11 cellular contexts compared by ENCODE assay signal in the genomic region with DNA sequence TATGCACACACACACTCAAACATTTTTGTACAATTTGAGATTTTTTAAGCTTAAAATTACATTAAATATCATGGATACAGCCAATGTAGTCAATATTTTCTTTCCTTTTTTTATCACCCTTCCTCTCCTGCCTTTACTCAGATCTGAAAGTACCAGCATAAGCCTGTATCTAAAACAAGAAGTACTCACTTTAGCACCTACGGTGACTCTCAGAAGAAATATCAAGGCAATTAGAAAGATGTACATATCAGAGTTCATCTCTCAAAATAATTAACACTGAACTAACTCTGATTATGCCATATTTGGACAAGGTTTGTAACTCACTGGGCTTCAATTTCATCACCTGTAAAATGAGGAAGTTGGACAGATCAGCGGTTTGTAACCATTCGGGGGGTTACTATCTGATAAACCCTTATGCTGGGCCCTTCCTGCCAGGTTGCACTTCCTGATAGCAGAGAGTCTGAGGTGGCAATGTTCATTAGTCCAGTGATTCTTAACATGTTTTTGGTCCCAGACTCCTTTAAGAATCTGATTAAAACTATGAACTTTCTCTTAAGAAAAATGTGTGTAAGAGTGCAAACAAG. TPM values are rescaled to one million over a fixed set of nuclear protein-coding genes. Genes with fewer than 3 reads are reported as not detected.
DNase-seq lines count a peak whose midpoint lies in the region; ATAC-seq, FAIRE-seq and TF ChIP-seq lines count a peak whose summit lies in the region.
"Had no signal": no experiment of that assay in that cellular context is flagged by ENCODE, and none has a peak within 500 bp of the region (broad histone marks: within the 10 kb centered on the region; RNA-seq: fewer than 3 reads in every experiment).

No MANE protein-coding gene starts in this region.

- no peaks in the 10 kb centered on the region for H3K36me3 Mint-ChIP-seq in Calu3 (ENCODE audit: insufficient read depth, unreplicated experiment)
- no peaks in the 10 kb centered on the region for H3K36me3 Mint-ChIP-seq in Caco-2 (ENCODE audit: insufficient read depth, unreplicated experiment)

- DNase-seq in K562 (ENCODE audit: extremely low read depth in 1 of 4, low spot score in 3 of 4) (peak in 1 of 4 experiments; percentile 10), Calu3 (no peak), Caco-2 (no peak), frontal cortex (ENCODE audit: low spot score in 2 of 2) (no peak)
- no peak for DNase-seq in stimulated activated CD8-positive, alpha-beta memory T cell treated with anti-CD3 and anti-CD28 coated beads, Interleukin-4, amount 100 ng/mL, for 48 hours
- DNase-seq: activated CD8-positive, alpha-beta memory T cell treated with anti-CD3 and anti-CD28 coated beads for 24 hours had no signal

- in situ Hi-C loops in K562 (cut with MboI), result no loop called here

- no peak overlapping the region for H2AFZ ChIP-seq in K562 (ENCODE audit: low read depth, low read length)

- CTCF ChIA-PET in K562 (lab: Yijun Ruan, JAX; ENCODE audit: low intra/inter-chr PET ratio), result no interaction called here
- CTCF ChIA-PET in Calu3 (lab: Charles Lee), result no interaction called here
- CTCF ChIA-PET in Caco-2 (lab: Charles Lee), result no interaction called here

- H3K27me3 ChIP-seq in K562 (ENCODE audit: control insufficient read depth in 2 of 2, insufficient read depth in 2 of 2, low read length in 2 of 2) (no peaks in the 10 kb centered on the region), Caco-2 (replicated peaks; ENCODE audit: control insufficient read depth, insufficient read depth, low read length) (no peaks in the 10 kb centered on the region)

- POLR2A ChIA-PET in K562 (lab: Yijun Ruan, JAX) (no interaction called here), Caco-2 (lab: Charles Lee) (no interaction called here)

- H3K4me3 ChIP-seq in K562, result no peak overlapping the region
- H3K4me3 ChIP-seq in Caco-2 (ENCODE audit: low read depth, low read length), result no peak overlapping the region

- H3K4me2 ChIP-seq in K562 (ENCODE audit: insufficient read depth, low read length), result no peak overlapping the region

- FAIRE-seq in K562 (lab: Jason Lieb, UNC) (no peak), frontal cortex (lab: Jason Lieb, UNC) (no peak)

- H3K4me3 Mint-ChIP-seq in Calu3 (ENCODE audit: low read depth, unreplicated experiment), result no peak overlapping the region
- no peak overlapping the region for H3K4me3 Mint-ChIP-seq in Caco-2 (ENCODE audit: unreplicated experiment)

- H3K9me3 Mint-ChIP-seq in Calu3 (ENCODE audit: low read depth, unreplicated experiment), result peaks cover 2% of the 10 kb centered on the region
- no peaks in the 10 kb centered on the region for H3K9me3 Mint-ChIP-seq in Caco-2 (ENCODE audit: unreplicated experiment)

- H3K27ac Mint-ChIP-seq in Calu3 (ENCODE audit: unreplicated experiment) (no peak overlapping the region), Caco-2 (ENCODE audit: unreplicated experiment) (no peak overlapping the region)

- H3K27me3 Mint-ChIP-seq in Calu3 (ENCODE audit: unreplicated experiment) (no peaks in the 10 kb centered on the region), Caco-2 (ENCODE audit: insufficient read depth, unreplicated experiment) (no peaks in the 10 kb centered on the region)

- peak; percentile 94 for ATAC-seq in GM18499 (IDR thresholded peaks at IDR 0.05; ENCODE audit: insufficient read depth, unreplicated experiment)
- ATAC-seq in GM21528 (IDR thresholded peaks at IDR 0.05; ENCODE audit: low FRiP score, unreplicated experiment), result peak; percentile 94
- peak; percentile 86 for ATAC-seq in HG03575 (IDR thresholded peaks at IDR 0.05; ENCODE audit: extremely low read depth, insufficient number of reproducible peaks, low FRiP score, unreplicated experiment)
- no peak for ATAC-seq in K562
- ATAC-seq: HCT116 had no signal

- no peak overlapping the region for H3K9ac ChIP-seq in K562 (ENCODE audit: insufficient read depth in 1 of 2, low read depth in 2 of 2, low read length in 2 of 2)

- TF ChIP-seq POLR2A in K562 (conservative IDR thresholded peaks at IDR 0.05), result no peak

- TF ChIP-seq RAD21 in K562 (CRISPR knock-in tag; conservative IDR thresholded peaks at IDR 0.05 in 1 of 2, IDR thresholded peaks at IDR 0.05 in 1 of 2), result no peak

- TF ChIP-seq CTCF in K562 (IDR thresholded peaks at IDR 0.05 in 2 of 3, conservative IDR thresholded peaks at IDR 0.05 in 1 of 3; ENCODE audit: insufficient read depth in 2 of 3, low read depth in 1 of 3, low read length in 3 of 3), result no peak
- no peak for TF ChIP-seq CTCF in Calu3 (IDR thresholded peaks at IDR 0.05; ENCODE audit: unreplicated experiment)
- TF ChIP-seq CTCF in Caco-2 (IDR thresholded peaks at IDR 0.05; ENCODE audit: insufficient read depth in 1 of 2, low read depth in 1 of 2, low read length in 1 of 2, severe bottlenecking in 1 of 2, unreplicated experiment in 1 of 2), result no peak

- TF ChIP-seq EP300 in K562 (IDR thresholded peaks at IDR 0.05; ENCODE audit: low read length), result no peak

- H4K20me1 ChIP-seq in K562 (replicated peaks; ENCODE audit: control insufficient read depth, insufficient read depth, low read length), result no peaks in the 10 kb centered on the region

- no peaks in the 10 kb centered on the region for H3K79me2 ChIP-seq in K562 (ENCODE audit: control insufficient read depth, insufficient read depth, low read length)

- intact Hi-C loops in K562 (cut with micrococcal nuclease), result no loop called here
- intact Hi-C loops in Calu3 (cut with micrococcal nuclease; ENCODE audit: unreplicated experiment), result no loop called here
- intact Hi-C loops in Caco-2 (cut with micrococcal nuclease; ENCODE audit: unreplicated experiment), result no loop called here

- 0% methylated on average over 3 of the region's 3 CpGs for WGBS in K562 (ENCODE audit: insufficient coverage, low coverage, missing lambda C conversion rate)

- no peaks in the 10 kb centered on the region for H3K9me1 ChIP-seq in K562 (ENCODE audit: control insufficient read depth, insufficient read depth, low read length)

- BruUV-seq in K562 (replicated peaks; lab: Mats Ljungman, UMichigan) (no TSS peak), Calu3 (replicated peaks; lab: Mats Ljungman, UMichigan) (no TSS peak), Caco-2 (replicated peaks; lab: Mats Ljungman, UMichigan) (no TSS peak)

- H3K4me1 ChIP-seq in K562 (replicated peaks in 1 of 2; ENCODE audit: control insufficient read depth in 2 of 2, insufficient read depth in 2 of 2, low read length in 2 of 2) (no peaks in the 10 kb centered on the region), Caco-2 (no peaks in the 10 kb centered on the region)

- H3K4me1 Mint-ChIP-seq in Calu3 (ENCODE audit: low read depth, unreplicated experiment) (no peaks in the 10 kb centered on the region), Caco-2 (ENCODE audit: low read depth, unreplicated experiment) (no peaks in the 10 kb centered on the region)

- no peaks in the 10 kb centered on the region for H3K9me3 ChIP-seq in K562 (replicated peaks; ENCODE audit: control insufficient read depth, insufficient read depth, low read depth, low read length)
- no peaks in the 10 kb centered on the region for H3K9me3 ChIP-seq in Caco-2

- no peak overlapping the region for H3K27ac ChIP-seq in K562 (ENCODE audit: extremely low read depth, low read depth, low read length)

- no peaks in the 10 kb centered on the region for H3K36me3 ChIP-seq in K562 (ENCODE audit: control insufficient read depth, insufficient read depth, low read length)
- H3K36me3 ChIP-seq in Caco-2 (ENCODE audit: control insufficient read depth, insufficient read depth, low read length), result no peaks in the 10 kb centered on the region

TF ChIP-seq in K562, 482 proteins besides CTCF, POLR2A, EP300 and RAD21 (continues in another document):
- TF ChIP-seq TCF7 (IDR thresholded peaks at IDR 0.05; ENCODE audit: borderline replicate concordance), result no peak
- no peak for TF ChIP-seq FOXA1 (IDR thresholded peaks at IDR 0.05; ENCODE audit: borderline replicate concordance)
- peak; percentile 42; the same call in 1 of the 2 replicates for TF ChIP-seq ARID1B (IDR thresholded peaks at IDR 0.05)
- TF ChIP-seq ETV6 (IDR thresholded peaks at IDR 0.05; ENCODE audit: borderline replicate concordance in 1 of 2, low read depth in 2 of 2, low read length in 1 of 2), result no peak
- no peak for TF ChIP-seq ETV6 (CRISPR knock-in tag; IDR thresholded peaks at IDR 0.05; ENCODE audit: borderline replicate concordance)

RNA-seq across cellular contexts. Expression of gene GPR174, which starts 5.7 kb away (rescaled TPM):
- total RNA-seq in K562 (2011; cell fraction: chromatin; rRNA removed; ENCODE audit: low replicate concordance), result 0.11 TPM in 1 of 2 replicates, not detected in the other
- total RNA-seq in K562 (2011; cell fraction: nucleolus; rRNA removed), result under 0.01 TPM in 1 of 2 replicates, not detected in the other
- not detected in 2 replicates for total RNA-seq in K562 (2011; cell fraction: nucleoplasm; rRNA removed)
- total RNA-seq in K562 (2014; rRNA removed), result not detected in 2 replicates
- 0.06 and 0.07 TPM in 2 replicates for total RNA-seq in K562 (2014; rRNA removed; fragmentation: Illumina TruSeq; extraction: Trizol)
- 0.08 and 0.11 TPM in 2 replicates for total RNA-seq in K562 (2015; rRNA removed; fragmentation: Illumina TruSeq; extraction: Trizol)
- 0.09 and 0.27 TPM in 2 replicates for total RNA-seq in K562 (2021)
- 0.03 TPM in 1 of 2 replicates, not detected in the other for polyA plus RNA-seq in K562 (2011; rRNA removed)
- polyA plus RNA-seq in K562 (2011; cell fraction: cytosol; rRNA removed), result 0.01 TPM in 1 of 2 replicates, not detected in the other
- polyA plus RNA-seq in K562 (2011; cell fraction: nucleus; rRNA removed), result not detected in 2 replicates
- polyA plus RNA-seq in K562 (2012), result 0.04 and 0.18 TPM in 2 replicates
- 0.07 and 0.11 TPM in 2 replicates for polyA plus RNA-seq in K562 (2014; fragmentation: Illumina TruSeq; extraction: Trizol)
- polyA plus RNA-seq in K562 (2014; fragmentation: Nextera tagmentation; extraction: Ambion mirVana), result not detected
- 0.05 and 0.08 TPM in 2 replicates for polyA plus RNA-seq in K562 (2014; rRNA removed)
- 0.06 and 0.14 TPM in 2 replicates for polyA minus RNA-seq in K562 (2011; rRNA and poly(A)+ RNA removed)
- polyA minus RNA-seq in K562 (2011; cell fraction: cytosol; rRNA and poly(A)+ RNA removed), result not detected in 2 replicates
- 0.13 TPM in 1 of 2 replicates, not detected in the other for polyA minus RNA-seq in K562 (2011; cell fraction: nucleus; rRNA and poly(A)+ RNA removed)
- not detected in 2 replicates for total RNA-seq in Calu3 (2022)
- not detected in 2 replicates for total RNA-seq in Caco-2 (2022)
- not detected for total RNA-seq in frontal cortex
- total RNA-seq: glomerular endothelial cell had no signal
